14 cellular contexts compared by ENCODE assay signal in genomic region chr1:198160946-198161614, GRCh38. TPM values are rescaled to one million over a fixed set of nuclear protein-coding genes. Genes with fewer than 3 reads are reported as not detected.
A peak's percentile ranks its signal among the peaks of the same experiment; 100 is the strongest.
DNase-seq lines count a peak whose midpoint lies in the region; ATAC-seq and FAIRE-seq lines count a peak whose summit lies in the region.
"Had no signal": no experiment of that assay in that cellular context is flagged by ENCODE, and none has a peak within 500 bp of the region (broad histone marks: within the 10 kb centered on the region; RNA-seq: fewer than 3 reads in every experiment).

No MANE protein-coding gene starts in this region.

- peaks cover 56% of the 10 kb centered on the region for H3K4me1 Mint-ChIP-seq in T-helper 2 cell treated with Interferon-gamma antibody and Interleukin-4, amounts not matched to agents 5 μg/mL and 100 μg/mL, for 36 hours (ENCODE audit: low read depth)
- peaks cover 71% of the 10 kb centered on the region for H3K4me1 Mint-ChIP-seq in activated naive CD8-positive, alpha-beta T cell (ENCODE audit: low read depth)
- H3K4me1 Mint-ChIP-seq in naive thymus-derived CD8-positive, alpha-beta T cell: peaks cover 36 to 89% (median 67%) of the 10 kb centered on the region in 4 donors

- POLR2A ChIA-PET in naive thymus-derived CD8-positive, alpha-beta T cell (lab: Charles Lee): interaction anchor here (0.6 to 1.8 kb wide), 2 partner anchors 11 to 501 kb away, joined by 3 to 8 read pairs; no protein-coding TSS in a partner anchor

- H3K36me3 Mint-ChIP-seq in T-helper 2 cell treated with Interferon-gamma antibody and Interleukin-4, amounts not matched to agents 5 μg/mL and 100 μg/mL, for 36 hours (ENCODE audit: low read depth): peaks cover 7% of the 10 kb centered on the region
- H3K36me3 Mint-ChIP-seq in activated naive CD8-positive, alpha-beta T cell: peaks cover 5% of the 10 kb centered on the region
- peaks cover 0 to 5% (median 0%) of the 10 kb centered on the region in 3 donors for H3K36me3 Mint-ChIP-seq in naive thymus-derived CD8-positive, alpha-beta T cell

- no peak for ATAC-seq in naive thymus-derived CD8-positive, alpha-beta T cell
- ATAC-seq: left lung had no signal

- peak overlapping the region; percentile 58 for H3K27ac Mint-ChIP-seq in T-helper 2 cell treated with Interferon-gamma antibody and Interleukin-4, amounts not matched to agents 5 μg/mL and 100 μg/mL, for 36 hours
- H3K27ac Mint-ChIP-seq in activated naive CD8-positive, alpha-beta T cell: peak overlapping the region; percentile 100
- H3K27ac Mint-ChIP-seq in naive thymus-derived CD8-positive, alpha-beta T cell: peak overlapping the region; percentile 46 to 100 (median 85)

- DNase-seq in T-helper 2 cell treated with Interferon-gamma antibody and Interleukin-4, amounts not matched to agents 5 μg/mL and 100 μg/mL, for 36 hours (ENCODE audit: low spot score): no peak
- DNase-seq in T-helper 2 cell (no peak), GM19239 (ENCODE audit: insufficient read length, low spot score) (no peak), SKM-1 treated with dmso at 0.1 percent for 144 hours (lab: John Stamatoyannopoulos, UW; ENCODE audit: unreplicated experiment) (no peak), NCI-H1105 treated with DMSO at 0.1 percent for 48 hours (lab: John Stamatoyannopoulos, UW) (no peak), GDM1 (lab: John Stamatoyannopoulos, UW) (no peak)
- DNase-seq in naive thymus-derived CD8-positive, alpha-beta T cell: no peak
- DNase-seq: left lung; stimulated activated CD4-positive, alpha-beta T cell treated with anti-CD3 and anti-CD28 coated beads, Interleukin-12 subunit alpha, Interleukin-12 subunit beta, amount 100 ng/mL, for 4 hours; T-helper 9 cell had no signal

- H3K9me3 Mint-ChIP-seq in T-helper 2 cell treated with Interferon-gamma antibody and Interleukin-4, amounts not matched to agents 5 μg/mL and 100 μg/mL, for 36 hours: no peaks in the 10 kb centered on the region
- H3K9me3 Mint-ChIP-seq in activated naive CD8-positive, alpha-beta T cell (ENCODE audit: low read depth): no peaks in the 10 kb centered on the region
- no peaks in the 10 kb centered on the region for H3K9me3 Mint-ChIP-seq in naive thymus-derived CD8-positive, alpha-beta T cell

- H3K27me3 Mint-ChIP-seq in T-helper 2 cell treated with Interferon-gamma antibody and Interleukin-4, amounts not matched to agents 5 μg/mL and 100 μg/mL, for 36 hours (ENCODE audit: low read depth): no peaks in the 10 kb centered on the region
- H3K27me3 Mint-ChIP-seq in activated naive CD8-positive, alpha-beta T cell: no peaks in the 10 kb centered on the region
- no peaks in the 10 kb centered on the region for H3K27me3 Mint-ChIP-seq in naive thymus-derived CD8-positive, alpha-beta T cell

- H3K4me3 Mint-ChIP-seq in T-helper 2 cell treated with Interferon-gamma antibody and Interleukin-4, amounts not matched to agents 5 μg/mL and 100 μg/mL, for 36 hours: peak overlapping the region; percentile 39
- peak overlapping the region; percentile 62 for H3K4me3 Mint-ChIP-seq in activated naive CD8-positive, alpha-beta T cell
- peak overlapping the region in 3 of 10 donors; percentile 19 to 37 (median 33) for H3K4me3 Mint-ChIP-seq in naive thymus-derived CD8-positive, alpha-beta T cell

- FAIRE-seq in GM19239 (lab: Jason Lieb, UNC): peak; percentile 28
- FAIRE-seq: bronchial epithelial cell, D721Med, urothelium cell line had no signal

RNA-seq across cellular contexts. Expression of gene NEK7, which starts 4.3 kb away (rescaled TPM):
- 10 to 100 TPM; 46.2 to 58.2 TPM for total RNA-seq in naive thymus-derived CD8-positive, alpha-beta T cell
- 10 to 100 TPM; 21.6 to 44.5 (median 39.2) TPM for polyA plus RNA-seq in naive thymus-derived CD8-positive, alpha-beta T cell
